Comparison of ENCODE assay signal across 16 cellular contexts in genomic region chr18:70363861-70364260, GRCh38.
A peak's percentile ranks its signal among the peaks of the same experiment; 100 is the strongest.
DNase-seq lines count a peak whose midpoint lies in the region; FAIRE-seq and TF ChIP-seq lines count a peak whose summit lies in the region.
"Had no signal": no experiment of that assay in that cellular context is flagged by ENCODE, and none has a peak within 500 bp of the region (broad histone marks: within the 10 kb centered on the region; RNA-seq: fewer than 3 reads in every experiment).

No MANE protein-coding gene starts in this region.

- H3K36me3 ChIP-seq in adipocyte (ENCODE audit: control insufficient read depth, insufficient read depth, low read length, severe bottlenecking), result no peaks in the 10 kb centered on the region
- no peaks in the 10 kb centered on the region for H3K36me3 ChIP-seq in hepatocyte (replicated peaks; ENCODE audit: insufficient read depth, low read depth)
- no peaks in the 10 kb centered on the region for H3K36me3 ChIP-seq in small intestine (ENCODE audit: control insufficient read depth in 2 of 2, insufficient read depth in 2 of 2, low read length in 2 of 2)
- H3K36me3 ChIP-seq: SJCRH30 had no signal

- H3K4me1 Mint-ChIP-seq in activated naive CD4-positive, alpha-beta T cell treated with anti-CD3 and anti-CD28 coated beads, Interleukin-2, amount 10 ng/mL, durations not matched to agents 7 days and 5 days, result no peaks in the 10 kb centered on the region
- H3K4me1 Mint-ChIP-seq: activated B cell treated with CpG ODN at 0.5 μM for 24 hours; naive thymus-derived CD4-positive, alpha-beta T cell had no signal

- no peak overlapping the region for H3K27ac Mint-ChIP-seq in activated naive CD4-positive, alpha-beta T cell treated with anti-CD3 and anti-CD28 coated beads, Interleukin-2, amount 10 ng/mL, durations not matched to agents 7 days and 5 days
- H3K27ac Mint-ChIP-seq: activated B cell treated with CpG ODN at 0.5 μM for 24 hours; naive thymus-derived CD4-positive, alpha-beta T cell had no signal

- H3K9me3 ChIP-seq in adipocyte (ENCODE audit: control insufficient read depth, low read length) (no peaks in the 10 kb centered on the region), hepatocyte (ENCODE audit: low read depth) (no peaks in the 10 kb centered on the region), small intestine (ENCODE audit: control insufficient read depth, low read depth) (no peaks in the 10 kb centered on the region)
- H3K9me3 ChIP-seq: SJCRH30, testis had no signal

- no peaks in the 10 kb centered on the region for H3K9me2 ChIP-seq in hepatocyte (replicated peaks; ENCODE audit: insufficient read depth)

- no peak overlapping the region for H3K4me3 Mint-ChIP-seq in activated naive CD4-positive, alpha-beta T cell treated with anti-CD3 and anti-CD28 coated beads, Interleukin-2, amount 10 ng/mL, durations not matched to agents 7 days and 5 days
- H3K4me3 Mint-ChIP-seq: activated B cell treated with CpG ODN at 0.5 μM for 24 hours; naive thymus-derived CD4-positive, alpha-beta T cell had no signal

- peak; percentile 81 for FAIRE-seq in small intestine (lab: Jason Lieb, UNC)
- FAIRE-seq: endometrium had no signal

- H3K27ac ChIP-seq in hepatocyte (peak overlapping the region; percentile 55), small intestine (ENCODE audit: low read depth in 1 of 2, low read length in 1 of 2) (peak overlapping the region in 1 of 2 donors; percentile 32)
- H3K27ac ChIP-seq: SJCRH30, skin epidermis, testis had no signal

- TF ChIP-seq CTCF in hepatocyte (IDR thresholded peaks at IDR 0.05; ENCODE audit: poor library complexity), result no peak

- H3K27me3 ChIP-seq in adipocyte (replicated peaks; ENCODE audit: control insufficient read depth, insufficient read depth, low read length) (no peaks in the 10 kb centered on the region), hepatocyte (no peaks in the 10 kb centered on the region), small intestine (ENCODE audit: control insufficient read depth in 2 of 2, insufficient read depth in 2 of 2, low read length in 2 of 2) (no peaks in the 10 kb centered on the region)
- H3K27me3 ChIP-seq: SJCRH30, testis had no signal

- no peaks in the 10 kb centered on the region for H3K27me3 Mint-ChIP-seq in activated naive CD4-positive, alpha-beta T cell treated with anti-CD3 and anti-CD28 coated beads, Interleukin-2, amount 10 ng/mL, durations not matched to agents 7 days and 5 days

- peak; percentile 74 for DNase-seq in LHCN-M2 (ENCODE audit: low read depth)
- DNase-seq in adipocyte (ENCODE audit: low read depth), result peak; percentile 16
- DNase-seq in hepatocyte (ENCODE audit: low spot score), result peak; percentile 24
- peak; percentile 95 for DNase-seq in small intestine
- no peak for DNase-seq in activated naive CD4-positive, alpha-beta T cell treated with anti-CD3 and anti-CD28 coated beads, Interleukin-2, amount 10 ng/mL, durations not matched to agents 7 days and 5 days
- DNase-seq in T-helper 2 cell, result no peak
- DNase-seq in amygdala (lab: John Stamatoyannopoulos, UW), result no peak
- DNase-seq: activated B cell treated with CpG ODN at 0.5 μM for 24 hours; activated T-cell treated with anti-CD3 and anti-CD28 coated beads, Interleukin-2, amount 50 U/mL, for 48 hours; naive thymus-derived CD4-positive, alpha-beta T cell; NCI-H146; NCI-H748 treated with DMSO at 0.1 percent for 48 hours; SJCRH30; testis had no signal

- WGBS in hepatocyte (ENCODE audit: low lambda C conversion rate, missing lambda C conversion rate), result 69% methylated on average over 2 of the region's 2 CpGs
- 33 to 62% (median 45%) methylated on average over 2 of the region's 2 CpGs for WGBS in small intestine, 3 donors

- no peaks in the 10 kb centered on the region for H3K79me2 ChIP-seq in hepatocyte

- H3K4me1 ChIP-seq in adipocyte (ENCODE audit: control insufficient read depth, insufficient read depth, low read length) (peaks cover 24% of the 10 kb centered on the region), hepatocyte (ENCODE audit: insufficient read depth) (no peaks in the 10 kb centered on the region), small intestine (ENCODE audit: control insufficient read depth in 2 of 2, insufficient read depth in 1 of 2, low read depth in 1 of 2, low read length in 1 of 2) (peaks cover 0 to 5% of the 10 kb centered on the region in 2 donors)
- H3K4me1 ChIP-seq: testis had no signal

- no peaks in the 10 kb centered on the region for H4K20me1 ChIP-seq in hepatocyte (ENCODE audit: insufficient read depth, poor library complexity, severe bottlenecking)

- H3K4me2 ChIP-seq in hepatocyte, result no peak overlapping the region

- H3K36me3 Mint-ChIP-seq in activated naive CD4-positive, alpha-beta T cell treated with anti-CD3 and anti-CD28 coated beads, Interleukin-2, amount 10 ng/mL, durations not matched to agents 7 days and 5 days, result no peaks in the 10 kb centered on the region
- H3K36me3 Mint-ChIP-seq: naive thymus-derived CD4-positive, alpha-beta T cell had no signal

- H3K9ac ChIP-seq in adipocyte (ENCODE audit: low read length), result no peak overlapping the region

- no peak overlapping the region for H2AFZ ChIP-seq in hepatocyte

- CTCF ChIA-PET in activated naive CD4-positive, alpha-beta T cell treated with anti-CD3 and anti-CD28 coated beads, Interleukin-2, amount 10 ng/mL, durations not matched to agents 7 days and 5 days (lab: Charles Lee), result interaction anchor here (0.6 kb wide), 2 partner anchors 9 to 244 kb away, joined by 3 read pairs; no protein-coding TSS in a partner anchor

- H3K4me3 ChIP-seq in adipocyte (ENCODE audit: low read length) (no peak overlapping the region), hepatocyte (no peak overlapping the region), small intestine (ENCODE audit: low read depth in 1 of 2, low read length in 2 of 2) (no peak overlapping the region)
- H3K4me3 ChIP-seq: SJCRH30, skin epidermis, testis had no signal

- H3K9me3 Mint-ChIP-seq in activated naive CD4-positive, alpha-beta T cell treated with anti-CD3 and anti-CD28 coated beads, Interleukin-2, amount 10 ng/mL, durations not matched to agents 7 days and 5 days, result no peaks in the 10 kb centered on the region
- H3K9me3 Mint-ChIP-seq: activated B cell treated with CpG ODN at 0.5 μM for 24 hours; naive thymus-derived CD4-positive, alpha-beta T cell had no signal

Comparison
In these comparisons a context has a peak if more than half of its experiments do, and no peak if none do; other contexts are left out.
1. DNase-seq: peak in LHCN-M2 (single experiment), adipocyte (single experiment), hepatocyte (single experiment) and small intestine (single experiment); none in activated naive CD4-positive, alpha-beta T cell treated with anti-CD3 and anti-CD28 coated beads, Interleukin-2, amount 10 ng/mL, durations not matched to agents 7 days and 5 days (single experiment), T-helper 2 cell (0 of 5) and amygdala (0 of 56).